In the genomic region with DNA sequence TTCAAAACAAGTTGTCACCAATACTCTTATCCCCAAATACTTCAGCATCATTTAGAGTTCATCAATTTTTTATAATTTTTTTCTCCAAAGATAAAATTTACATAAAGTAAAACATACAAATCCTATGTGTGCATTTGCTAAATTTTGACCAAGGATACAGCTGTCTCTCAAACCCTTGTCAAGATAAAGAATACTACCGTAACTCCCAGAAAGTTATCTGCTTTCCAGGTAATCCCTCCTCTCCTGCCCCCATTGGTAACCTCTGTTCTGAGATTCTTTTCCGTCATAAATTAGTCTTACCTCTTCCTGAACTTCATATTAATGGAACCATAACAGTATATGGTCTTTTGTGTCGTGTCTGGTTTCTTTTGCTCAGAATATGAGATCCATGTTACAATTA, we compare ENCODE assay signal across 17 cellular contexts. TPM values are rescaled to one million over a fixed set of nuclear protein-coding genes. Genes with fewer than 3 reads are reported as not detected.
DNase-seq lines count a peak whose midpoint lies in the region; ATAC-seq and TF ChIP-seq lines count a peak whose summit lies in the region.
"Had no signal": no experiment of that assay in that cellular context is flagged by ENCODE, and none has a peak within 500 bp of the region (broad histone marks: within the 10 kb centered on the region; RNA-seq: fewer than 3 reads in every experiment).

No MANE protein-coding gene starts in this region.

- no peak for TF ChIP-seq RAD21 in HCT116 (IDR thresholded peaks at IDR 0.05; ENCODE audit: low read depth)

- H3K36me3 ChIP-seq in HCT116 (ENCODE audit: control insufficient read depth in 1 of 2, insufficient read depth in 2 of 2, low read length in 2 of 2) = peaks cover 8% of the 10 kb centered on the region in 2 experiments; a peak in 2 of 4 replicates
- H3K36me3 ChIP-seq in OCI-LY1 (ENCODE audit: insufficient read depth, low read length) = peaks cover 29% of the 10 kb centered on the region

- POLR2A ChIA-PET in HCT116 (lab: Charles Lee) = interaction anchor here (2.4 kb wide), 1 partner anchor 49 kb away, joined by 6 read pairs; the partner anchor contains the start of gene BCL2L11

- ATAC-seq in HCT116 (no peak), GM18868 (IDR thresholded peaks at IDR 0.05; ENCODE audit: unreplicated experiment) (no peak)
- ATAC-seq: CD8-positive, alpha-beta T cell had no signal

- H3F3A ChIP-seq in OCI-LY1 (ENCODE audit: insufficient read depth, low read length) = peaks cover 16% of the 10 kb centered on the region

- intact Hi-C loops in HCT116 (cut with micrococcal nuclease) = no loop called here

- H3K27ac ChIP-seq in HCT116 (ENCODE audit: low read depth, low read length) (no peak overlapping the region), OCI-LY1 (ENCODE audit: low read depth, low read length, poor library complexity, severe bottlenecking) (peak overlapping the region; percentile 93)
- H3K27ac ChIP-seq: 22Rv1; BLaER1 treated with 17β-estradiol and CSF1 and Interleukin-3, amounts not matched to agents 10 nM and 100 nM; C4-2B had no signal

- H2AFZ ChIP-seq in HCT116 (ENCODE audit: low read depth, low read length, poor library complexity, severe bottlenecking) (no peak overlapping the region), OCI-LY1 (ENCODE audit: low read length) (no peak overlapping the region)

- no peak overlapping the region for H3K4me3 ChIP-seq in HCT116 (replicated peaks in 1 of 2; ENCODE audit: low read depth in 1 of 2, low read length in 2 of 2)
- no peak overlapping the region for H3K4me3 ChIP-seq in OCI-LY1 (ENCODE audit: low read depth, low read length, poor library complexity, severe bottlenecking)
- H3K4me3 ChIP-seq: BLaER1 treated with 17β-estradiol and CSF1 and Interleukin-3, amounts not matched to agents 10 nM and 100 nM had no signal

- TF ChIP-seq POLR2A in HCT116 (IDR thresholded peaks at IDR 0.05; ENCODE audit: borderline replicate concordance, extremely low read depth, insufficient read depth, insufficient read length) = no peak

- H3K79me2 ChIP-seq in HCT116 (ENCODE audit: insufficient read depth, low read length) (no peaks in the 10 kb centered on the region), OCI-LY1 (ENCODE audit: insufficient read depth, low read length) (no peaks in the 10 kb centered on the region)

- RAD21 ChIA-PET in HCT116 (lab: Charles Lee; ENCODE audit: low non-redundant PET in 1 of 2, low total read pairs in 2 of 2, uncharacterized antibody in 2 of 2, unreplicated experiment in 2 of 2) = no interaction called here

- H3K9ac ChIP-seq in HCT116 (ENCODE audit: low read length) (no peak overlapping the region), OCI-LY1 (ENCODE audit: low read length) (no peak overlapping the region)
- H3K9ac ChIP-seq: BLaER1 treated with 17β-estradiol and CSF1 and Interleukin-3, amounts not matched to agents 10 nM and 100 nM had no signal

- TF ChIP-seq CTCF in HCT116 (IDR thresholded peaks at IDR 0.05 in 2 of 3, conservative IDR thresholded peaks at IDR 0.05 in 1 of 3; ENCODE audit: borderline replicate concordance in 1 of 3, insufficient read depth in 1 of 3, low read depth in 2 of 3, low read length in 2 of 3) (no peak), OCI-LY1 (IDR thresholded peaks at IDR 0.05; ENCODE audit: low read length) (no peak)

- H4K20me1 ChIP-seq in HCT116 (ENCODE audit: insufficient read depth) = no peaks in the 10 kb centered on the region
- no peaks in the 10 kb centered on the region for H4K20me1 ChIP-seq in OCI-LY1 (ENCODE audit: insufficient read depth, low read length)
- H4K20me1 ChIP-seq: BLaER1 treated with 17β-estradiol and CSF1 and Interleukin-3, amounts not matched to agents 10 nM and 100 nM had no signal

- H3K4me2 ChIP-seq in HCT116 (ENCODE audit: low read length) (no peak overlapping the region), OCI-LY1 (ENCODE audit: low read length) (no peak overlapping the region)
- H3K4me2 ChIP-seq: BLaER1 treated with 17β-estradiol and CSF1 and Interleukin-3, amounts not matched to agents 10 nM and 100 nM had no signal

- DNase-seq in NCI-H2171 treated with DMSO at 0.1 percent for 48 hours (lab: John Stamatoyannopoulos, UW) = peak; percentile 5
- DNase-seq in NCI-H2171 (lab: John Stamatoyannopoulos, UW) = no peak
- no peak for DNase-seq in HCT116 (ENCODE audit: low read depth, low spot score)
- DNase-seq in occipital lobe (lab: John Stamatoyannopoulos, UW) = no peak
- no peak for DNase-seq in medulla oblongata (ENCODE audit: extremely low spot score)
- DNase-seq: AML-193; Caco-2; Calu3; CD4-positive, alpha-beta T cell; CD8-positive, alpha-beta T cell; DMS79 treated with DMSO at 0.1 percent for 48 hours; GF-D8 had no signal

- BruUV-seq in HCT116 (replicated peaks; lab: Mats Ljungman, UMichigan) = TSS peak; percentile 20

- H3K4me1 ChIP-seq in HCT116 (ENCODE audit: control insufficient read depth in 1 of 2, insufficient read depth in 2 of 2, low read length in 2 of 2) = peaks cover 32 to 38% of the 10 kb centered on the region in 2 experiments
- peaks cover 83% of the 10 kb centered on the region for H3K4me1 ChIP-seq in OCI-LY1 (ENCODE audit: insufficient read depth, low read length, severe bottlenecking)
- H3K4me1 ChIP-seq: Caco-2 had no signal

- H3K27me3 ChIP-seq in HCT116 (ENCODE audit: insufficient read depth, low read length) (no peaks in the 10 kb centered on the region), OCI-LY1 (ENCODE audit: insufficient read depth, low read length) (no peaks in the 10 kb centered on the region)
- H3K27me3 ChIP-seq: BLaER1 treated with 17β-estradiol and CSF1 and Interleukin-3, amounts not matched to agents 10 nM and 100 nM had no signal

- H3K9me3 ChIP-seq in HCT116 (ENCODE audit: control insufficient read depth in 1 of 2, insufficient read depth in 1 of 2, low read depth in 1 of 2, low read length in 2 of 2) (no peaks in the 10 kb centered on the region), OCI-LY1 (ENCODE audit: low read length) (no peaks in the 10 kb centered on the region)
- H3K9me3 ChIP-seq: BLaER1 treated with 17β-estradiol and CSF1 and Interleukin-3, amounts not matched to agents 10 nM and 100 nM; Caco-2 had no signal

- no peaks in the 10 kb centered on the region for H3K9me2 ChIP-seq in HCT116 (ENCODE audit: insufficient read depth)
- H3K9me2 ChIP-seq in OCI-LY1 (ENCODE audit: low read depth, low read length) = no peaks in the 10 kb centered on the region

- CTCF ChIA-PET in HCT116 (lab: Charles Lee) = no interaction called here

TF ChIP-seq in HCT116, 20 proteins besides CTCF, POLR2A, EP300 and RAD21:
- TF ChIP-seq SIN3A (IDR thresholded peaks at IDR 0.05; ENCODE audit: low read depth) = no peak

RNA-seq across cellular contexts. Expression of gene BCL2L11, which starts 49.2 kb away (rescaled TPM):
- total RNA-seq in HCT116 (2021; ENCODE audit: unreplicated experiment) (17.8 TPM), occipital lobe (3.7 TPM)
- polyA plus RNA-seq in HCT116 (2012) = 6.8 and 7.9 TPM in 2 replicates
